Comparison of ENCODE assay signal across 8 cellular contexts in genomic region chr21:44338971-44339910, GRCh38. TPM values are rescaled to one million over a fixed set of nuclear protein-coding genes. Genes with fewer than 3 reads are reported as not detected.
A peak's percentile ranks its signal among the peaks of the same experiment; 100 is the strongest.
DNase-seq lines count a peak whose midpoint lies in the region; ATAC-seq and TF ChIP-seq lines count a peak whose summit lies in the region.

TSS of gene CFAP410 (minus strand) at chr21:44339390. CDS start at chr21:44339194, 196 bp downstream.

- H3K4me3 ChIP-seq in GM12875 (ENCODE audit: low read depth, low read length) (peak within 1 kb of the TSS; percentile 70), SU-DHL-6 (ENCODE audit: insufficient read depth, low read length, poor library complexity, severe bottlenecking) (peak within 1 kb of the TSS; percentile 63), ovary (peak within 1 kb of the TSS; percentile 75), thymus (ENCODE audit: low read length) (peak within 1 kb of the TSS; percentile 92)

- H3K4me1 ChIP-seq in ovary (ENCODE audit: insufficient read depth) (peaks cover 4% of the 10 kb centered on the region), thymus (ENCODE audit: control insufficient read depth, insufficient read depth, low read length) (peaks cover 5% of the 10 kb centered on the region)

- peak within 1 kb of the TSS; percentile 78 for H3K9ac ChIP-seq in SU-DHL-6 (ENCODE audit: low read length)

- H3K36me3 ChIP-seq in SU-DHL-6 (ENCODE audit: low read length), result no peaks in the 10 kb centered on the region
- no peaks in the 10 kb centered on the region for H3K36me3 ChIP-seq in ovary
- H3K36me3 ChIP-seq in thymus (ENCODE audit: control insufficient read depth, insufficient read depth), result peaks cover 24% of the 10 kb centered on the region

- H3K9me3 ChIP-seq in SU-DHL-6 (ENCODE audit: insufficient read depth, low read length) (no peaks in the 10 kb centered on the region), ovary (no peaks in the 10 kb centered on the region), thymus (ENCODE audit: control insufficient read depth) (no peaks in the 10 kb centered on the region)

- no peaks in the 10 kb centered on the region for H3K9me3 Mint-ChIP-seq in activated naive CD8-positive, alpha-beta T cell treated with anti-CD3 and anti-CD28 coated beads, Interleukin-2, amount 10 ng/mL, durations not matched to agents 7 days and 5 days

- H3K27ac Mint-ChIP-seq in activated naive CD8-positive, alpha-beta T cell treated with anti-CD3 and anti-CD28 coated beads, Interleukin-2, amount 10 ng/mL, durations not matched to agents 7 days and 5 days, result peak within 1 kb of the TSS; percentile 96

- peak within 1 kb of the TSS; percentile 91 for H3K4me3 Mint-ChIP-seq in activated naive CD8-positive, alpha-beta T cell treated with anti-CD3 and anti-CD28 coated beads, Interleukin-2, amount 10 ng/mL, durations not matched to agents 7 days and 5 days

- H3K36me3 Mint-ChIP-seq in activated naive CD8-positive, alpha-beta T cell treated with anti-CD3 and anti-CD28 coated beads, Interleukin-2, amount 10 ng/mL, durations not matched to agents 7 days and 5 days, result no peaks in the 10 kb centered on the region

- peak within 1 kb of the TSS; percentile 89 for H3K27ac ChIP-seq in SU-DHL-6 (ENCODE audit: low read depth, low read length)
- H3K27ac ChIP-seq in ovary, result peak within 1 kb of the TSS; percentile 95 to 98
- peak within 1 kb of the TSS; percentile 99 for H3K27ac ChIP-seq in thymus (ENCODE audit: low read depth)

- H3F3A ChIP-seq in SU-DHL-6 (ENCODE audit: insufficient read depth), result peaks cover 16% of the 10 kb centered on the region

- peak within 1 kb of the TSS; percentile 65 for H2AFZ ChIP-seq in SU-DHL-6 (ENCODE audit: low read depth, low read length, severe bottlenecking)

- peak within 1 kb of the TSS; percentile 89 for H3K4me2 ChIP-seq in SU-DHL-6 (ENCODE audit: low read depth, low read length, poor library complexity, severe bottlenecking)

- H4K20me1 ChIP-seq in SU-DHL-6 (ENCODE audit: low read depth, low read length), result no peaks in the 10 kb centered on the region

- peaks cover 11% of the 10 kb centered on the region for H3K4me1 Mint-ChIP-seq in activated naive CD8-positive, alpha-beta T cell treated with anti-CD3 and anti-CD28 coated beads, Interleukin-2, amount 10 ng/mL, durations not matched to agents 7 days and 5 days

- TF ChIP-seq CTCF in GM12875 (IDR thresholded peaks at IDR 0.05; ENCODE audit: borderline replicate concordance, insufficient read depth, low read depth, low read length) (no peak), SU-DHL-6 (IDR thresholded peaks at IDR 0.05; ENCODE audit: insufficient read depth, low read length, poor library complexity, severe bottlenecking) (no peak), ovary (IDR thresholded peaks at IDR 0.05) (no peak)

- ATAC-seq in HG02763 (IDR thresholded peaks at IDR 0.05; ENCODE audit: unreplicated experiment), result peak; percentile 87
- ATAC-seq in activated naive CD8-positive, alpha-beta T cell treated with anti-CD3 and anti-CD28 coated beads, Interleukin-2, amount 10 ng/mL, durations not matched to agents 7 days and 5 days (ENCODE audit: low read depth), result peak; percentile 97
- ATAC-seq in Right ventricle myocardium inferior, result peak; percentile 94

- POLR2A ChIA-PET in activated naive CD8-positive, alpha-beta T cell treated with anti-CD3 and anti-CD28 coated beads, Interleukin-2, amount 10 ng/mL, durations not matched to agents 7 days and 5 days (lab: Charles Lee), result interaction anchor here (0.5 to 8.5 kb wide), 8 partner anchors 9 to 1808 kb away, joined by 3 to 60 read pairs (median 4); partner anchors contain the start of genes LRRC3 and TRPM2

- peak; percentile 92 for TF ChIP-seq POLR2A in ovary (IDR thresholded peaks at IDR 0.05)

- 0 to 1% (median 0%) methylated on average over 30 to 90 of the region's 90 CpGs for WGBS in ovary, 3 donors
- under 1% methylated on average over 84 of the region's 90 CpGs for WGBS in thymus

- peak; percentile 97 to 98 (median 98) for DNase-seq in NCI-H1417 (lab: John Stamatoyannopoulos, UW)
- peak; percentile 96 for DNase-seq in activated naive CD8-positive, alpha-beta T cell treated with anti-CD3 and anti-CD28 coated beads, Interleukin-2, amount 10 ng/mL, durations not matched to agents 7 days and 5 days
- DNase-seq in Right ventricle myocardium inferior (ENCODE audit: missing footprints), result peak; percentile 97
- peak; percentile 94 to 97 (median 96) for DNase-seq in ovary

- TF ChIP-seq EP300 in ovary (IDR thresholded peaks at IDR 0.05), result no peak

- intact Hi-C loops in Right ventricle myocardium inferior (cut with DNase I) (loop anchor here (5.0 kb wide), 1 partner anchor 98 kb away; no protein-coding TSS in a partner anchor), ovary (cut with DNase I) (loop anchor here in 1 of 4 donors (5.0 to 10.0 kb wide), 3 partner anchors 42 to 926 kb away; partner anchors contain the start of gene UBE2G2)

- H3K27me3 ChIP-seq in SU-DHL-6 (ENCODE audit: low read length) (no peaks in the 10 kb centered on the region), ovary (no peaks in the 10 kb centered on the region), thymus (ENCODE audit: control insufficient read depth, insufficient read depth) (no peaks in the 10 kb centered on the region)

- no peaks in the 10 kb centered on the region for H3K27me3 Mint-ChIP-seq in activated naive CD8-positive, alpha-beta T cell treated with anti-CD3 and anti-CD28 coated beads, Interleukin-2, amount 10 ng/mL, durations not matched to agents 7 days and 5 days

- H3K79me2 ChIP-seq in SU-DHL-6 (ENCODE audit: insufficient read depth, low read length), result no peaks in the 10 kb centered on the region

- H3K9me2 ChIP-seq in SU-DHL-6 (replicated peaks; ENCODE audit: insufficient read depth, low read length), result no peaks in the 10 kb centered on the region

RNA-seq across cellular contexts. Expression of gene CFAP410, which starts in this region (rescaled TPM):
- total RNA-seq in activated naive CD8-positive, alpha-beta T cell treated with anti-CD3 and anti-CD28 coated beads, Interleukin-2, amount 10 ng/mL, durations not matched to agents 7 days and 5 days, result 10 to 100 TPM; 23.7 TPM
- total RNA-seq in Right ventricle myocardium inferior (16.8 TPM), ovary (10 to 100 TPM; 23.1 to 40.8 (median 29.3) TPM)
- polyA plus RNA-seq in ovary (10 to 100 TPM in 1 of 2 donors, 1 to 10 TPM in 1; 1.2 to 40.7 TPM), thymus (62.5 TPM)

Comparison
In these comparisons a context has a peak if more than half of its experiments do, and no peak if none do; other contexts are left out.
1. Peak in every context shown above with its lines: DNase-seq, ATAC-seq, H3K4me3 ChIP-seq and H3K27ac ChIP-seq.